8 cellular contexts compared by ENCODE assay signal in genomic region chr5:175729829-175730277, GRCh38.
DNase-seq lines count a peak whose midpoint lies in the region; ATAC-seq lines count a peak whose summit lies in the region.

No MANE protein-coding gene starts in this region.

- no peak overlapping the region for H3K27ac Mint-ChIP-seq in activated CD4-positive, alpha-beta T cell treated with anti-CD3 and anti-CD28 coated beads, Interleukin-2, amount 10 ng/mL, durations not matched to agents 7 days and 5 days

- peak; percentile 73 for ATAC-seq in GM18909 (IDR thresholded peaks at IDR 0.05; ENCODE audit: poor library complexity, unreplicated experiment)
- peak; percentile 58 for ATAC-seq in HG03521 (IDR thresholded peaks at IDR 0.05; ENCODE audit: unreplicated experiment)
- ATAC-seq in left lobe of liver: peak; percentile 99

- H3K9me3 Mint-ChIP-seq in activated CD4-positive, alpha-beta T cell treated with anti-CD3 and anti-CD28 coated beads, Interleukin-2, amount 10 ng/mL, durations not matched to agents 7 days and 5 days: peaks cover 2% of the 10 kb centered on the region

- DNase-seq in ACHN (peak; percentile 80), NCI-H69 (lab: John Stamatoyannopoulos, UW) (peak; percentile 96), dedifferentiated amniotic fluid mesenchymal stem cell (ENCODE audit: extremely low spot score) (peak; percentile 73), left lobe of liver (ENCODE audit: low spot score) (peak; percentile 93)
- DNase-seq in activated CD4-positive, alpha-beta T cell treated with anti-CD3 and anti-CD28 coated beads, Interleukin-2, amount 10 ng/mL, durations not matched to agents 7 days and 5 days: peak; percentile 93
- DNase-seq in stimulated activated CD4-positive, alpha-beta T cell treated with anti-CD3 and anti-CD28 coated beads, Interleukin-4, amount 100 ng/mL, for 48 hours (ENCODE audit: low read depth in 2 of 2): peak; percentile 89 to 97

- in situ Hi-C loops in ACHN (cut with HindIII; ENCODE audit: low pct_ligation_motif_present, low pct_unique_long_range_greater_than_20kb, low sequenced_read_pairs): no loop called here

- H3K27me3 Mint-ChIP-seq in activated CD4-positive, alpha-beta T cell treated with anti-CD3 and anti-CD28 coated beads, Interleukin-2, amount 10 ng/mL, durations not matched to agents 7 days and 5 days: peaks cover 12% of the 10 kb centered on the region

- no peaks in the 10 kb centered on the region for H3K36me3 Mint-ChIP-seq in activated CD4-positive, alpha-beta T cell treated with anti-CD3 and anti-CD28 coated beads, Interleukin-2, amount 10 ng/mL, durations not matched to agents 7 days and 5 days (ENCODE audit: low read depth)

- CTCF ChIA-PET in activated CD4-positive, alpha-beta T cell treated with anti-CD3 and anti-CD28 coated beads, Interleukin-2, amount 10 ng/mL, durations not matched to agents 7 days and 5 days (lab: Charles Lee): interaction anchor here (0.5 to 5.3 kb wide), 20 partner anchors 11 to 1550 kb away, joined by 3 to 41 read pairs (median 4); partner anchors contain the start of gene FAF2

- POLR2A ChIA-PET in activated CD4-positive, alpha-beta T cell treated with anti-CD3 and anti-CD28 coated beads, Interleukin-2, amount 10 ng/mL, durations not matched to agents 7 days and 5 days (lab: Charles Lee): no interaction called here

- H3K4me3 Mint-ChIP-seq in activated CD4-positive, alpha-beta T cell treated with anti-CD3 and anti-CD28 coated beads, Interleukin-2, amount 10 ng/mL, durations not matched to agents 7 days and 5 days: no peak overlapping the region

- peaks cover 6% of the 10 kb centered on the region for H3K4me1 Mint-ChIP-seq in activated CD4-positive, alpha-beta T cell treated with anti-CD3 and anti-CD28 coated beads, Interleukin-2, amount 10 ng/mL, durations not matched to agents 7 days and 5 days

Comparison
In these comparisons a context has a peak if more than half of its experiments do, and no peak if none do; other contexts are left out.
1. Peak in every context shown above with its lines: DNase-seq and ATAC-seq.